ENCODE assay signal across 1 cellular context in the genomic region with DNA sequence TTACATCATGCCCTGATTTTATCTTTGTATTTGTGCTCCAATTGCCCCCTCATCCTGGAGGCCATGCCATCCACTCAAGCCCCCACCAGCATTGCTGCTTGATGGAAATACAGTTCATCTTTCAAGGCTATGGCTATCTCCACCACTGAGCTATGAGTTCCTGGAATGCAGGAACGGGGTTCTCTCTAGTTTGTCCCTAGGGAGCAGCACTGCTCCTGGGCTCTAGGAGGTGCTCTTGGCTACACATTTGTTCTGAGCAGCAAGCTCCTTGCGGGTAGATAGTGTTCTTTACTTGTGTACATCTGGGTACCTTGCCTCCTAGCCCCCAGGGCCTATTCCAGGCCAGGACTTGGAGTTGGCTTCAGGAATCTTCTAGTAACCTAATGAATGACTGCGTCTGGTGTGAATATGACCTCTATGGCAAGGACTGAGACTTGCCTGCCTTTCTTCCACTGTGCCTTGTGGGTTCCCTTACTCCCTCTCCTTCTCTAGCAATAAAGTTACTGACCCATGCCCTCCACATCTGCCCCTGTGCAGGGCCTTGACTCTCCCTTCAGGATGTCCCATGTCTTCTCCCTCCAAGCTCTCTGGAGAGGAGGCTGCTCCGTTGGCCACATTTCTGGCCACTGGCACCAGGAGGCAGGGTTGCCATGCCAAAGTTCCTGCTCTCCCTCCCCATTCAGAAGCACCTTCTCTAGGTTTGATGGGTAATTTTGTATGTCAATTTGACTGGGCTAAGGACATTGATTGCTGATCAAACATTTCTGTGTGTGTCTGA.
TF ChIP-seq lines count a peak whose summit lies in the region.

No MANE protein-coding gene starts in this region.

TF ChIP-seq in GM23338, 12 proteins besides CTCF, POLR2A, EP300 and RAD21:
- TF ChIP-seq, protein P1, sequence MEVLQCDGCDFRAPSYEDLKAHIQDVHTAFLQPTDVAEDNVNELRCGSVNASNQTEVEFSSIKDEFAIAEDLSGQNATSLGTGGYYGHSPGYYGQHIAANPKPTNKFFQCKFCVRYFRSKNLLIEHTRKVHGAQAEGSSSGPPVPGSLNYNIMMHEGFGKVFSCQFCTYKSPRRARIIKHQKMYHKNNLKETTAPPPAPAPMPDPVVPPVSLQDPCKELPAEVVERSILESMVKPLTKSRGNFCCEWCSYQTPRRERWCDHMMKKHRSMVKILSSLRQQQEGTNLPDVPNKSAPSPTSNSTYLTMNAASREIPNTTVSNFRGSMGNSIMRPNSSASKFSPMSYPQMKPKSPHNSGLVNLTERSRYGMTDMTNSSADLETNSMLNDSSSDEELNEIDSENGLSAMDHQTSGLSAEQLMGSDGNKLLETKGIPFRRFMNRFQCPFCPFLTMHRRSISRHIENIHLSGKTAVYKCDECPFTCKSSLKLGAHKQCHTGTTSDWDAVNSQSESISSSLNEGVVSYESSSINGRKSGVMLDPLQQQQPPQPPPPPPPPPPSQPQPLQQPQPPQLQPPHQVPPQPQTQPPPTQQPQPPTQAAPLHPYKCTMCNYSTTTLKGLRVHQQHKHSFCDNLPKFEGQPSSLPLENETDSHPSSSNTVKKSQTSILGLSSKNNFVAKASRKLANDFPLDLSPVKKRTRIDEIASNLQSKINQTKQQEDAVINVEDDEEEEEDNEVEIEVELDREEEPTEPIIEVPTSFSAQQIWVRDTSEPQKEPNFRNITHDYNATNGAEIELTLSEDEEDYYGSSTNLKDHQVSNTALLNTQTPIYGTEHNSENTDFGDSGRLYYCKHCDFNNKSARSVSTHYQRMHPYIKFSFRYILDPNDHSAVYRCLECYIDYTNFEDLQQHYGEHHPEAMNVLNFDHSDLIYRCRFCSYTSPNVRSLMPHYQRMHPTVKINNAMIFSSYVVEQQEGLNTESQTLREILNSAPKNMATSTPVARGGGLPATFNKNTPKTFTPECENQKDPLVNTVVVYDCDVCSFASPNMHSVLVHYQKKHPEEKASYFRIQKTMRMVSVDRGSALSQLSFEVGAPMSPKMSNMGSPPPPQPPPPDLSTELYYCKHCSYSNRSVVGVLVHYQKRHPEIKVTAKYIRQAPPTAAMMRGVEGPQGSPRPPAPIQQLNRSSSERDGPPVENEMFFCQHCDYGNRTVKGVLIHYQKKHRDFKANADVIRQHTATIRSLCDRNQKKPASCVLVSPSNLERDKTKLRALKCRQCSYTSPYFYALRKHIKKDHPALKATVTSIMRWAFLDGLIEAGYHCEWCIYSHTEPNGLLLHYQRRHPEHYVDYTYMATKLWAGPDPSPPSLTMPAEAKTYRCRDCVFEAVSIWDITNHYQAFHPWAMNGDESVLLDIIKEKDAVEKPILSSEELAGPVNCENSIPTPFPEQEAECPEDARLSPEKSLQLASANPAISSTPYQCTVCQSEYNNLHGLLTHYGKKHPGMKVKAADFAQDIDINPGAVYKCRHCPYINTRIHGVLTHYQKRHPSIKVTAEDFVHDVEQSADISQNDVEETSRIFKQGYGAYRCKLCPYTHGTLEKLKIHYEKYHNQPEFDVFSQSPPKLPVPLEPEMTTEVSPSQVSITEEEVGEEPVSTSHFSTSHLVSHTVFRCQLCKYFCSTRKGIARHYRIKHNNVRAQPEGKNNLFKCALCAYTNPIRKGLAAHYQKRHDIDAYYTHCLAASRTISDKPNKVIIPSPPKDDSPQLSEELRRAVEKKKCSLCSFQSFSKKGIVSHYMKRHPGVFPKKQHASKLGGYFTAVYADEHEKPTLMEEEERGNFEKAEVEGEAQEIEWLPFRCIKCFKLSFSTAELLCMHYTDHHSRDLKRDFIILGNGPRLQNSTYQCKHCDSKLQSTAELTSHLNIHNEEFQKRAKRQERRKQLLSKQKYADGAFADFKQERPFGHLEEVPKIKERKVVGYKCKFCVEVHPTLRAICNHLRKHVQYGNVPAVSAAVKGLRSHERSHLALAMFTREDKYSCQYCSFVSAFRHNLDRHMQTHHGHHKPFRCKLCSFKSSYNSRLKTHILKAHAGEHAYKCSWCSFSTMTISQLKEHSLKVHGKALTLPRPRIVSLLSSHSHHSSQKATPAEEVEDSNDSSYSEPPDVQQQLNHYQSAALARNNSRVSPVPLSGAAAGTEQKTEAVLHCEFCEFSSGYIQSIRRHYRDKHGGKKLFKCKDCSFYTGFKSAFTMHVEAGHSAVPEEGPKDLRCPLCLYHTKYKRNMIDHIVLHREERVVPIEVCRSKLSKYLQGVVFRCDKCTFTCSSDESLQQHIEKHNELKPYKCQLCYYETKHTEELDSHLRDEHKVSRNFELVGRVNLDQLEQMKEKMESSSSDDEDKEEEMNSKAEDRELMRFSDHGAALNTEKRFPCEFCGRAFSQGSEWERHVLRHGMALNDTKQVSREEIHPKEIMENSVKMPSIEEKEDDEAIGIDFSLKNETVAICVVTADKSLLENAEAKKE (CRISPR knock-in tag; IDR thresholded peaks at IDR 0.05), result no peak
- no peak for TF ChIP-seq STAT1 (IDR thresholded peaks at IDR 0.05; ENCODE audit: unreplicated experiment)
- TF ChIP-seq, protein P2, sequence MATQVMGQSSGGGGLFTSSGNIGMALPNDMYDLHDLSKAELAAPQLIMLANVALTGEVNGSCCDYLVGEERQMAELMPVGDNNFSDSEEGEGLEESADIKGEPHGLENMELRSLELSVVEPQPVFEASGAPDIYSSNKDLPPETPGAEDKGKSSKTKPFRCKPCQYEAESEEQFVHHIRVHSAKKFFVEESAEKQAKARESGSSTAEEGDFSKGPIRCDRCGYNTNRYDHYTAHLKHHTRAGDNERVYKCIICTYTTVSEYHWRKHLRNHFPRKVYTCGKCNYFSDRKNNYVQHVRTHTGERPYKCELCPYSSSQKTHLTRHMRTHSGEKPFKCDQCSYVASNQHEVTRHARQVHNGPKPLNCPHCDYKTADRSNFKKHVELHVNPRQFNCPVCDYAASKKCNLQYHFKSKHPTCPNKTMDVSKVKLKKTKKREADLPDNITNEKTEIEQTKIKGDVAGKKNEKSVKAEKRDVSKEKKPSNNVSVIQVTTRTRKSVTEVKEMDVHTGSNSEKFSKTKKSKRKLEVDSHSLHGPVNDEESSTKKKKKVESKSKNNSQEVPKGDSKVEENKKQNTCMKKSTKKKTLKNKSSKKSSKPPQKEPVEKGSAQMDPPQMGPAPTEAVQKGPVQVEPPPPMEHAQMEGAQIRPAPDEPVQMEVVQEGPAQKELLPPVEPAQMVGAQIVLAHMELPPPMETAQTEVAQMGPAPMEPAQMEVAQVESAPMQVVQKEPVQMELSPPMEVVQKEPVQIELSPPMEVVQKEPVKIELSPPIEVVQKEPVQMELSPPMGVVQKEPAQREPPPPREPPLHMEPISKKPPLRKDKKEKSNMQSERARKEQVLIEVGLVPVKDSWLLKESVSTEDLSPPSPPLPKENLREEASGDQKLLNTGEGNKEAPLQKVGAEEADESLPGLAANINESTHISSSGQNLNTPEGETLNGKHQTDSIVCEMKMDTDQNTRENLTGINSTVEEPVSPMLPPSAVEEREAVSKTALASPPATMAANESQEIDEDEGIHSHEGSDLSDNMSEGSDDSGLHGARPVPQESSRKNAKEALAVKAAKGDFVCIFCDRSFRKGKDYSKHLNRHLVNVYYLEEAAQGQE (IDR thresholded peaks at IDR 0.05; ENCODE audit: unreplicated experiment), result no peak
- TF ChIP-seq, protein P3, sequence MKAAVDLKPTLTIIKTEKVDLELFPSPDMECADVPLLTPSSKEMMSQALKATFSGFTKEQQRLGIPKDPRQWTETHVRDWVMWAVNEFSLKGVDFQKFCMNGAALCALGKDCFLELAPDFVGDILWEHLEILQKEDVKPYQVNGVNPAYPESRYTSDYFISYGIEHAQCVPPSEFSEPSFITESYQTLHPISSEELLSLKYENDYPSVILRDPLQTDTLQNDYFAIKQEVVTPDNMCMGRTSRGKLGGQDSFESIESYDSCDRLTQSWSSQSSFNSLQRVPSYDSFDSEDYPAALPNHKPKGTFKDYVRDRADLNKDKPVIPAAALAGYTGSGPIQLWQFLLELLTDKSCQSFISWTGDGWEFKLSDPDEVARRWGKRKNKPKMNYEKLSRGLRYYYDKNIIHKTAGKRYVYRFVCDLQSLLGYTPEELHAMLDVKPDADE (IDR thresholded peaks at IDR 0.05), result no peak
- TF ChIP-seq JUNB (IDR thresholded peaks at IDR 0.05; ENCODE audit: unreplicated experiment), result no peak
- no peak for TF ChIP-seq ZNF114 (CRISPR knock-in tag; IDR thresholded peaks at IDR 0.05)
- no peak for TF ChIP-seq NANOG (IDR thresholded peaks at IDR 0.05; ENCODE audit: borderline replicate concordance)
- no peak for TF ChIP-seq POLR2AphosphoS5 (IDR thresholded peaks at IDR 0.05; ENCODE audit: low read depth)
- no peak for TF ChIP-seq EZH2phosphoT487 (IDR thresholded peaks at IDR 0.05; ENCODE audit: unreplicated experiment)
- no peak for TF ChIP-seq EZH2 (IDR thresholded peaks at IDR 0.05; ENCODE audit: low read depth, unreplicated experiment)
